ENCODE assay signal across 8 cellular contexts in genomic region chr1:172778461-172779455, GRCh38.
DNase-seq lines count a peak whose midpoint lies in the region; ATAC-seq and TF ChIP-seq lines count a peak whose summit lies in the region.

No MANE protein-coding gene starts in this region.

- peak; percentile 48 for DNase-seq in activated CD4-positive, alpha-beta T cell treated with anti-CD3 and anti-CD28 coated beads, Interleukin-2, amount 10 ng/mL, durations not matched to agents 24 days and 14 days
- no peak for DNase-seq in activated CD4-positive, alpha-beta T cell treated with anti-CD3 and anti-CD28 coated beads, Interleukin-2, amount 50 U/mL, for 48 hours
- no peak for DNase-seq in activated naive CD8-positive, alpha-beta T cell treated with anti-CD3 and anti-CD28 coated beads for 36 hours
- DNase-seq in nephron progenitor cell (no peak), NCI-H128 (lab: John Stamatoyannopoulos, UW; ENCODE audit: unreplicated experiment) (no peak), endothelial cell (ENCODE audit: low spot score) (no peak)

- peaks cover 6% of the 10 kb centered on the region for H3K9me3 Mint-ChIP-seq in activated CD4-positive, alpha-beta T cell treated with anti-CD3 and anti-CD28 coated beads, Interleukin-2, amount 10 ng/mL, durations not matched to agents 24 days and 14 days
- peaks cover 8% of the 10 kb centered on the region for H3K9me3 Mint-ChIP-seq in activated naive CD8-positive, alpha-beta T cell treated with anti-CD3 and anti-CD28 coated beads for 36 hours
- peaks cover 8% of the 10 kb centered on the region for H3K9me3 Mint-ChIP-seq in stimulated activated memory B cell treated with anti-CD40 and anti-IgM and Interleukin-4, amounts not matched to agents 10 μg/mL and 1 μg/mL and 100 μg/mL, for 72 hours
- H3K9me3 Mint-ChIP-seq in nephron progenitor cell (peaks cover 11% of the 10 kb centered on the region), endothelial cell (ENCODE audit: unreplicated experiment) (no peaks in the 10 kb centered on the region)

- H3K4me3 Mint-ChIP-seq in activated CD4-positive, alpha-beta T cell treated with anti-CD3 and anti-CD28 coated beads, Interleukin-2, amount 10 ng/mL, durations not matched to agents 24 days and 14 days, result no peak overlapping the region
- H3K4me3 Mint-ChIP-seq in activated naive CD8-positive, alpha-beta T cell treated with anti-CD3 and anti-CD28 coated beads for 36 hours, result no peak overlapping the region
- no peak overlapping the region for H3K4me3 Mint-ChIP-seq in stimulated activated memory B cell treated with anti-CD40 and anti-IgM and Interleukin-4, amounts not matched to agents 10 μg/mL and 1 μg/mL and 100 μg/mL, for 72 hours
- H3K4me3 Mint-ChIP-seq in nephron progenitor cell (no peak overlapping the region), endothelial cell (ENCODE audit: unreplicated experiment) (no peak overlapping the region)

- peaks cover 1% of the 10 kb centered on the region for H3K36me3 Mint-ChIP-seq in activated CD4-positive, alpha-beta T cell treated with anti-CD3 and anti-CD28 coated beads, Interleukin-2, amount 10 ng/mL, durations not matched to agents 24 days and 14 days (ENCODE audit: low read depth)
- H3K36me3 Mint-ChIP-seq in activated naive CD8-positive, alpha-beta T cell treated with anti-CD3 and anti-CD28 coated beads for 36 hours, result peaks cover 4% of the 10 kb centered on the region
- H3K36me3 Mint-ChIP-seq in stimulated activated memory B cell treated with anti-CD40 and anti-IgM and Interleukin-4, amounts not matched to agents 10 μg/mL and 1 μg/mL and 100 μg/mL, for 72 hours, result peaks cover 4% of the 10 kb centered on the region
- H3K36me3 Mint-ChIP-seq in nephron progenitor cell (ENCODE audit: low read depth) (no peaks in the 10 kb centered on the region), endothelial cell (ENCODE audit: low read depth, unreplicated experiment) (no peaks in the 10 kb centered on the region)

- H3K4me1 Mint-ChIP-seq in activated CD4-positive, alpha-beta T cell treated with anti-CD3 and anti-CD28 coated beads, Interleukin-2, amount 10 ng/mL, durations not matched to agents 24 days and 14 days, result peaks cover 6% of the 10 kb centered on the region
- peaks cover 33% of the 10 kb centered on the region for H3K4me1 Mint-ChIP-seq in activated naive CD8-positive, alpha-beta T cell treated with anti-CD3 and anti-CD28 coated beads for 36 hours
- H3K4me1 Mint-ChIP-seq in stimulated activated memory B cell treated with anti-CD40 and anti-IgM and Interleukin-4, amounts not matched to agents 10 μg/mL and 1 μg/mL and 100 μg/mL, for 72 hours, result peaks cover 33% of the 10 kb centered on the region
- H3K4me1 Mint-ChIP-seq in nephron progenitor cell, result no peaks in the 10 kb centered on the region
- no peaks in the 10 kb centered on the region for H3K4me1 Mint-ChIP-seq in endothelial cell (ENCODE audit: unreplicated experiment)

- intact Hi-C loops in activated CD4-positive, alpha-beta T cell treated with anti-CD3 and anti-CD28 coated beads, Interleukin-2, amount 10 ng/mL, durations not matched to agents 24 days and 14 days (cut with micrococcal nuclease), result loop anchor here (5.0 kb wide), 1 partner anchor 39 kb away; no protein-coding TSS in a partner anchor

- H3K27me3 Mint-ChIP-seq in activated CD4-positive, alpha-beta T cell treated with anti-CD3 and anti-CD28 coated beads, Interleukin-2, amount 10 ng/mL, durations not matched to agents 24 days and 14 days, result peaks cover 22% of the 10 kb centered on the region
- no peaks in the 10 kb centered on the region for H3K27me3 Mint-ChIP-seq in activated naive CD8-positive, alpha-beta T cell treated with anti-CD3 and anti-CD28 coated beads for 36 hours
- H3K27me3 Mint-ChIP-seq in stimulated activated memory B cell treated with anti-CD40 and anti-IgM and Interleukin-4, amounts not matched to agents 10 μg/mL and 1 μg/mL and 100 μg/mL, for 72 hours, result no peaks in the 10 kb centered on the region
- H3K27me3 Mint-ChIP-seq in nephron progenitor cell (ENCODE audit: low read depth, poor library complexity) (no peaks in the 10 kb centered on the region), endothelial cell (ENCODE audit: unreplicated experiment) (no peaks in the 10 kb centered on the region)

- ATAC-seq in HG03108 (IDR thresholded peaks at IDR 0.05; ENCODE audit: unreplicated experiment), result peak; percentile 57
- ATAC-seq in stimulated activated memory B cell treated with anti-CD40 and anti-IgM and Interleukin-4, amounts not matched to agents 10 μg/mL and 1 μg/mL and 100 μg/mL, for 72 hours, result peak; percentile 68

- no peak overlapping the region for H3K27ac Mint-ChIP-seq in activated CD4-positive, alpha-beta T cell treated with anti-CD3 and anti-CD28 coated beads, Interleukin-2, amount 10 ng/mL, durations not matched to agents 24 days and 14 days
- peak overlapping the region; percentile 70 for H3K27ac Mint-ChIP-seq in activated naive CD8-positive, alpha-beta T cell treated with anti-CD3 and anti-CD28 coated beads for 36 hours
- H3K27ac Mint-ChIP-seq in stimulated activated memory B cell treated with anti-CD40 and anti-IgM and Interleukin-4, amounts not matched to agents 10 μg/mL and 1 μg/mL and 100 μg/mL, for 72 hours, result peak overlapping the region; percentile 26
- H3K27ac Mint-ChIP-seq in nephron progenitor cell (no peak overlapping the region), endothelial cell (ENCODE audit: unreplicated experiment) (no peak overlapping the region)

- no peak for TF ChIP-seq CTCF in nephron progenitor cell (IDR thresholded peaks at IDR 0.05)
- TF ChIP-seq CTCF in endothelial cell (IDR thresholded peaks at IDR 0.05; ENCODE audit: unreplicated experiment), result no peak

Comparison
In these comparisons a context has a peak if more than half of its experiments do, and no peak if none do; other contexts are left out.
1. H3K27ac Mint-ChIP-seq: peak in activated naive CD8-positive, alpha-beta T cell treated with anti-CD3 and anti-CD28 coated beads for 36 hours (single experiment) and stimulated activated memory B cell treated with anti-CD40 and anti-IgM and Interleukin-4, amounts not matched to agents 10 μg/mL and 1 μg/mL and 100 μg/mL, for 72 hours (single experiment); none in activated CD4-positive, alpha-beta T cell treated with anti-CD3 and anti-CD28 coated beads, Interleukin-2, amount 10 ng/mL, durations not matched to agents 24 days and 14 days (single experiment), nephron progenitor cell (single experiment) and endothelial cell (single experiment).